ENCODE assay signal across 19 cellular contexts in the genomic region with DNA sequence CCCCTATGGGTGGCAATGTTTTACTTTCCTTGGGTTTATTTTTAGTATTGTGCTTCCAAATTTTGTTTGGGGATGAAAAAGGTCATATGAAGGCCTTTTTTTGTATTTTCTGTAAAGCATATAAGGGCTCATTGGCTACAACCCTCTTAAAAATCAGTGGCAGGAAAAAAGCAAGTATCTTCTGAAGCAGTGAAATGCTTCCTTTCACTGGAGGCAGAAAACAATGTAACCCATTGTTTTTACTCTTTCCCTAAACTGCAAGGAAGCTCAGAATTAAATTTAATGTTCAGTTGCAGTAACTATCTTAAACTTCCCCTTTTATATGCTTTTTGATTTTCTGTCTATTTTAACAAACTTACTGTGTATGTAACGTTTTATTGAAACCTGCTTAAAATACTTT.
A peak's percentile ranks its signal among the peaks of the same experiment; 100 is the strongest.
DNase-seq lines count a peak whose midpoint lies in the region; ATAC-seq, FAIRE-seq and TF ChIP-seq lines count a peak whose summit lies in the region.
"Had no signal": no experiment of that assay in that cellular context is flagged by ENCODE, and none has a peak within 500 bp of the region (broad histone marks: within the 10 kb centered on the region; RNA-seq: fewer than 3 reads in every experiment).

No MANE protein-coding gene starts in this region.

- BruUV-seq in Panc1 (replicated peaks; lab: Mats Ljungman, UMichigan): no TSS peak

- H3K4me1 Mint-ChIP-seq in osteocyte (ENCODE audit: unreplicated experiment): peaks cover 31% of the 10 kb centered on the region
- H3K4me1 Mint-ChIP-seq: CD8-positive, alpha-beta memory T cell had no signal

- intact Hi-C loops in Panc1 (cut with micrococcal nuclease; ENCODE audit: unreplicated experiment) (no loop called here), prostate gland (cut with DNase I) (no loop called here)

- WGBS in prostate gland: 48% methylated on average over 1 of the region's 1 CpG

- H3K36me3 ChIP-seq in Panc1 (ENCODE audit: control insufficient read depth, insufficient read depth, low read length) (no peaks in the 10 kb centered on the region), prostate gland (no peaks in the 10 kb centered on the region)

- no peaks in the 10 kb centered on the region for H3K9me3 Mint-ChIP-seq in osteocyte (ENCODE audit: unreplicated experiment)

- TF ChIP-seq POLR2A in H54 (IDR thresholded peaks at IDR 0.05; ENCODE audit: low read depth, low read length) (no peak), prostate gland (IDR thresholded peaks at IDR 0.05) (no peak)

- CTCF ChIA-PET in Panc1 (lab: Charles Lee): no interaction called here

- POLR2A ChIA-PET in Panc1 (lab: Charles Lee): no interaction called here

- H3K27ac ChIP-seq in Panc1 (ENCODE audit: low read length): peak overlapping the region; percentile 79; the same call in 1 of the 2 replicates
- peak overlapping the region; percentile 77 for H3K27ac ChIP-seq in foreskin keratinocyte
- H3K27ac ChIP-seq in prostate gland: no peak overlapping the region
- H3K27ac ChIP-seq: HL-60 had no signal

- no peaks in the 10 kb centered on the region for H3K9me3 ChIP-seq in Panc1 (ENCODE audit: control insufficient read depth, insufficient read depth, low read depth, low read length)
- no peaks in the 10 kb centered on the region for H3K9me3 ChIP-seq in prostate gland

- no peaks in the 10 kb centered on the region for H3K27me3 Mint-ChIP-seq in osteocyte (ENCODE audit: unreplicated experiment)

- no peak overlapping the region for H3K4me3 Mint-ChIP-seq in osteocyte (ENCODE audit: unreplicated experiment)
- H3K4me3 Mint-ChIP-seq: CD8-positive, alpha-beta memory T cell had no signal

- FAIRE-seq in H54 (lab: Jason Lieb, UNC): peak; percentile 48

- no peak overlapping the region for H3K4me3 ChIP-seq in Panc1 (ENCODE audit: low read depth in 2 of 2, low read length in 2 of 2)
- H3K4me3 ChIP-seq in prostate gland: no peak overlapping the region

- TF ChIP-seq CTCF in Panc1 (IDR thresholded peaks at IDR 0.05): no peak
- no peak for TF ChIP-seq CTCF in foreskin keratinocyte (conservative IDR thresholded peaks at IDR 0.05)
- no peak for TF ChIP-seq CTCF in osteocyte (IDR thresholded peaks at IDR 0.05)
- no peak for TF ChIP-seq CTCF in prostate gland (IDR thresholded peaks at IDR 0.05)

- peaks cover 21% of the 10 kb centered on the region for H3K4me1 ChIP-seq in Panc1 (ENCODE audit: control insufficient read depth, insufficient read depth, low read length)
- H3K4me1 ChIP-seq in foreskin keratinocyte: peaks cover 19% of the 10 kb centered on the region
- H3K4me1 ChIP-seq in prostate gland (replicated peaks): no peaks in the 10 kb centered on the region

- DNase-seq in H54 (ENCODE audit: insufficient read length, low spot score) (no peak), Panc1 (ENCODE audit: low read depth, low spot score) (no peak), foreskin keratinocyte (no peak), osteocyte (ENCODE audit: extremely low spot score, unreplicated experiment) (no peak), GM03348 (ENCODE audit: low spot score) (no peak), prostate gland (ENCODE audit: low spot score) (no peak)
- DNase-seq: CD8-positive, alpha-beta memory T cell; DMS153; EL; Karpas-422; MM.1S; NCI-H1105 treated with DMSO at 0.1 percent for 48 hours; NCI-H187; NCI-H446 treated with DMSO at 0.1 percent for 48 hours; NCI-H774 had no signal

- no peaks in the 10 kb centered on the region for H3K36me3 Mint-ChIP-seq in osteocyte (ENCODE audit: unreplicated experiment)
- H3K36me3 Mint-ChIP-seq: CD8-positive, alpha-beta memory T cell had no signal

- in situ Hi-C loops in Panc1 (cut with HindIII; ENCODE audit: low pct_unique_long_range_greater_than_20kb, low sequenced_read_pairs): no loop called here

- H3K27me3 ChIP-seq in Panc1 (ENCODE audit: control insufficient read depth, insufficient read depth, low read length) (no peaks in the 10 kb centered on the region), foreskin keratinocyte (no peaks in the 10 kb centered on the region), prostate gland (replicated peaks; ENCODE audit: insufficient read depth) (no peaks in the 10 kb centered on the region)

- ATAC-seq in Panc1 (no peak), foreskin keratinocyte (no peak), GM18520 (IDR thresholded peaks at IDR 0.05; ENCODE audit: unreplicated experiment) (no peak), GM19452 (IDR thresholded peaks at IDR 0.05; ENCODE audit: unreplicated experiment) (no peak)
- ATAC-seq: Right ventricle myocardium inferior had no signal

- H3K27ac Mint-ChIP-seq in osteocyte (ENCODE audit: unreplicated experiment): peak overlapping the region; percentile 82
- H3K27ac Mint-ChIP-seq: CD8-positive, alpha-beta memory T cell had no signal

Comparison
In these comparisons a context has a peak if more than half of its experiments do, and no peak if none do; other contexts are left out.
1. H3K27ac ChIP-seq: peak in Panc1 (single experiment) and foreskin keratinocyte (single experiment); none in prostate gland (0 of 2).